ENCODE assay signal across 8 cellular contexts in genomic region chr2:197191177-197191947, GRCh38.
DNase-seq lines count a peak whose midpoint lies in the region; ATAC-seq, FAIRE-seq and TF ChIP-seq lines count a peak whose summit lies in the region.

No MANE protein-coding gene starts in this region.

- no peak for TF ChIP-seq POLR2A in Peyer's patch (IDR thresholded peaks at IDR 0.05)

- H3K27ac Mint-ChIP-seq in CD14-positive monocyte: peak overlapping the region in 2 of 7 donors; percentile 1 to 6
- no peak overlapping the region for H3K27ac Mint-ChIP-seq in mesothelial cell of epicardium

- H3K4me3 Mint-ChIP-seq in CD14-positive monocyte (no peak overlapping the region), mesothelial cell of epicardium (no peak overlapping the region)

- ATAC-seq in GM18498 (IDR thresholded peaks at IDR 0.05; ENCODE audit: unreplicated experiment) (peak; percentile 50), HG03095 (IDR thresholded peaks at IDR 0.05; ENCODE audit: unreplicated experiment) (no peak)

- H3K9me3 Mint-ChIP-seq in CD14-positive monocyte: no peaks in the 10 kb centered on the region
- no peaks in the 10 kb centered on the region for H3K9me3 Mint-ChIP-seq in mesothelial cell of epicardium

- DNase-seq in CD14-positive monocyte (ENCODE audit: low spot score) (no peak), HuH-7 (ENCODE audit: low spot score) (peak; percentile 25), Peyer's patch (no peak), mesothelial cell of epicardium (ENCODE audit: low spot score in 2 of 2, unreplicated experiment in 2 of 2) (no peak), NCI-H226 (no peak)

- H3K36me3 Mint-ChIP-seq in CD14-positive monocyte (peaks cover 4 to 5% of the 10 kb centered on the region in 2 donors), mesothelial cell of epicardium (no peaks in the 10 kb centered on the region)

- peak; percentile 96 for FAIRE-seq in colon (lab: Jason Lieb, UNC)

- peak overlapping the region in 1 of 4 donors; percentile 57 for H3K27ac ChIP-seq in Peyer's patch

- H3K27me3 ChIP-seq in Peyer's patch: no peaks in the 10 kb centered on the region

- peaks cover 0 to 7% (median 5%) of the 10 kb centered on the region in 4 donors for H3K4me1 ChIP-seq in Peyer's patch

- H3K4me3 ChIP-seq in Peyer's patch: no peak overlapping the region

- H3K4me1 Mint-ChIP-seq in CD14-positive monocyte (peaks cover 31% of the 10 kb centered on the region), mesothelial cell of epicardium (peaks cover 15% of the 10 kb centered on the region)

- no peaks in the 10 kb centered on the region for H3K36me3 ChIP-seq in Peyer's patch

- no peaks in the 10 kb centered on the region for H3K9me3 ChIP-seq in Peyer's patch

- intact Hi-C loops in CD14-positive monocyte (cut with micrococcal nuclease): loop anchor here in 1 of 2 donors (5.0 kb wide), 1 partner anchor 121 kb away; the partner anchor contains the start of gene ANKRD44

- TF ChIP-seq CTCF in CD14-positive monocyte (IDR thresholded peaks at IDR 0.05) (peak; percentile 84), Peyer's patch (IDR thresholded peaks at IDR 0.05) (peak; percentile 57 to 92 (median 84)), mesothelial cell of epicardium (IDR thresholded peaks at IDR 0.05; ENCODE audit: unreplicated experiment) (peak; percentile 83)

- H3K27me3 Mint-ChIP-seq in CD14-positive monocyte (ENCODE audit: low read depth in 3 of 3) (peaks cover 0 to 1% (median 0%) of the 10 kb centered on the region in 3 donors), mesothelial cell of epicardium (ENCODE audit: low read depth) (peaks cover 3% of the 10 kb centered on the region)
